ENCODE assay signal across 1 cellular context in the genomic region with DNA sequence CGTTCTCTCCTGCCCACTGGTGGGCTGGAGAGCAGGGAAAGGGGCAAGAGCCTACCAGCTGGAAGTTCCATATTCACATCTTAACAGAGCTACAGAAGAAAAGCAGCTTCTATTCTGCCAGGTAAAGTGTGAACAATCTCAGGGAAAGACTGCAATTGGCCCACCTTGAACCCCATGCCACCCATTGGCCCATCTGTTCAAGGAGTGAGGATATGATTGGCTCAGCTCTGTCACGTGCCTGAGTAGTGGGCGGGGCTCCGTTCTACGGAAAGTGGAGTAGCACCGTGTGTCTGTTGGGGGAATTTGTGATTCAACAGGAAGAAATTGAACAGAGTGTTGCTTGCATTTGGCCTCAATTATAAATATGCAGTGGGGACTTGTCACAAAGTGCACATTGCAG.
TF ChIP-seq lines count a peak whose summit lies in the region.

No MANE protein-coding gene starts in this region.

TF ChIP-seq in H1, 55 proteins besides CTCF, POLR2A, EP300 and RAD21:
- TF ChIP-seq, protein P1, sequence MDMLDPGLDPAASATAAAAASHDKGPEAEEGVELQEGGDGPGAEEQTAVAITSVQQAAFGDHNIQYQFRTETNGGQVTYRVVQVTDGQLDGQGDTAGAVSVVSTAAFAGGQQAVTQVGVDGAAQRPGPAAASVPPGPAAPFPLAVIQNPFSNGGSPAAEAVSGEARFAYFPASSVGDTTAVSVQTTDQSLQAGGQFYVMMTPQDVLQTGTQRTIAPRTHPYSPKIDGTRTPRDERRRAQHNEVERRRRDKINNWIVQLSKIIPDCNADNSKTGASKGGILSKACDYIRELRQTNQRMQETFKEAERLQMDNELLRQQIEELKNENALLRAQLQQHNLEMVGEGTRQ (IDR thresholded peaks at IDR 0.05; ENCODE audit: low read length): peak; percentile 37; the same call in 1 of the 2 replicates
- TF ChIP-seq SRF (IDR thresholded peaks at IDR 0.05; ENCODE audit: low read depth, low read length) (no peak), EGR1 (IDR thresholded peaks at IDR 0.05; ENCODE audit: borderline replicate concordance, low read depth, low read length) (no peak), ZNF274 (IDR thresholded peaks at IDR 0.05; ENCODE audit: borderline replicate concordance, extremely low read depth, low read length) (no peak), SP2 (IDR thresholded peaks at IDR 0.05; ENCODE audit: low read length) (no peak), NANOG (IDR thresholded peaks at IDR 0.05; ENCODE audit: insufficient read depth, low read depth, low read length, poor library complexity, severe bottlenecking) (no peak), CTBP2 (IDR thresholded peaks at IDR 0.05; ENCODE audit: borderline replicate concordance, insufficient read depth, insufficient read length, low read length) (no peak), TEAD4 (IDR thresholded peaks at IDR 0.05; ENCODE audit: low read depth, low read length) (no peak), SP1 (IDR thresholded peaks at IDR 0.05; ENCODE audit: low read depth, low read length) (no peak)
